In the genomic region with DNA sequence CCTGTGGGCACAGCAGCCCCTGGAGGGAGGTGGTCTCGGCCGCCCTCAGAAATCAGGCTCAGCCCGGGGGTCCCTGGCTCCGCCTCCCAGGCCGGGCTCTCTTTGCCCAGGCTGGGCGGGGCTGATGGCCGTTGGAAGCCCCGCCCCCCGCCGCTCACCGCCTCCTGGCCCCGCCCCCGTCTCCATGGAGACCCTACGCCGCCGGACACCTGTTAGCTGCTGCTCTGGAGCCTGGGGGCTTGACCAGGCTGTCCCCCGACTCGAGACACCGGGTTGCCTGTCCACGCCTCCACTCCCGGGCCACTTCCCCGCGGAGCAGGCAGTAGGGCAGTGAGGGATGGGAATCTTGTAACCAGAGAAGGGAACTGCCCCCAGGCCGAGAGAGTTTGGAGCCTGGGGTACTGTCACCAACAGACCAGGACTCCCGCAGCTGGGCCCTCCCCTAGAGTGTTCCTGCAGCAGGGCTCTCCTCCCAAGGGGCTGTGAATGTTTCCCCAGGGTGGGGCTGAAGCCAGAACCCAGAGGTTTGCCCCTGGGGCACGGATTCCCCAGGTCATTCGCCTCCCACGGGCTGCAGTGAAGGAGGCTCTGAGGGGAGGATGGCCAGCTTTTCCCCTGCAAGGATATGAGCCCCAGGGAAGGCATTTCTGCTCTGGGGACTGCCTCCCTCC, we compare ENCODE assay signal across 9 cellular contexts. TPM values are rescaled to one million over a fixed set of nuclear protein-coding genes. Genes with fewer than 3 reads are reported as not detected.
A peak's percentile ranks its signal among the peaks of the same experiment; 100 is the strongest.
DNase-seq lines count a peak whose midpoint lies in the region; ATAC-seq and TF ChIP-seq lines count a peak whose summit lies in the region.
"Had no signal": no experiment of that assay in that cellular context is flagged by ENCODE, and none has a peak within 500 bp of the region (broad histone marks: within the 10 kb centered on the region; RNA-seq: fewer than 3 reads in every experiment).

No MANE protein-coding gene starts in this region.

- H2AFZ ChIP-seq in neural progenitor cell (replicated peaks) = peak overlapping the region; percentile 78

- peaks cover 5% of the 10 kb centered on the region for H3K36me3 Mint-ChIP-seq in effector memory CD8-positive, alpha-beta T cell (ENCODE audit: insufficient read depth)
- peaks cover 2% of the 10 kb centered on the region for H3K36me3 Mint-ChIP-seq in neural progenitor cell

- H3K27ac Mint-ChIP-seq in effector memory CD8-positive, alpha-beta T cell = peak overlapping the region in 1 of 2 donors; percentile 76
- H3K27ac Mint-ChIP-seq in neural progenitor cell = no peak overlapping the region

- peaks cover 3% of the 10 kb centered on the region for H3K9me3 ChIP-seq in RWPE2 (ENCODE audit: severe bottlenecking)
- no peaks in the 10 kb centered on the region for H3K9me3 ChIP-seq in neural progenitor cell (ENCODE audit: low read depth)

- H3K27me3 ChIP-seq in H7 (ENCODE audit: control insufficient read depth, insufficient read depth, low read length) (peaks cover 3% of the 10 kb centered on the region; the same call in 1 of the 2 replicates), RWPE2 (ENCODE audit: insufficient read depth, poor library complexity, severe bottlenecking) (no peaks in the 10 kb centered on the region), neural progenitor cell (peaks cover 32% of the 10 kb centered on the region)

- peaks cover 21 to 29% of the 10 kb centered on the region in 2 donors for H3K4me1 Mint-ChIP-seq in effector memory CD8-positive, alpha-beta T cell (ENCODE audit: low read depth in 2 of 2)
- H3K4me1 Mint-ChIP-seq in neural progenitor cell = peaks cover 29% of the 10 kb centered on the region

- peak overlapping the region; percentile 93 for H3K4me2 ChIP-seq in neural progenitor cell

- TF ChIP-seq CTCF in GM10266 (IDR thresholded peaks at IDR 0.05; ENCODE audit: control insufficient read depth, insufficient read depth, low read depth, missing control alignments) = no peak
- TF ChIP-seq CTCF in RWPE2 (IDR thresholded peaks at IDR 0.05; ENCODE audit: poor library complexity, severe bottlenecking) = no peak
- no peak for TF ChIP-seq CTCF in neural progenitor cell (IDR thresholded peaks at IDR 0.05)

- H3K36me3 ChIP-seq in H7 (replicated peaks; ENCODE audit: control insufficient read depth, insufficient read depth, low read length) = no peaks in the 10 kb centered on the region
- no peaks in the 10 kb centered on the region for H3K36me3 ChIP-seq in RWPE2 (ENCODE audit: low read depth)
- no peaks in the 10 kb centered on the region for H3K36me3 ChIP-seq in neural progenitor cell

- peak overlapping the region; percentile 76 to 83 for H3K4me3 Mint-ChIP-seq in effector memory CD8-positive, alpha-beta T cell
- H3K4me3 Mint-ChIP-seq in neural progenitor cell = peak overlapping the region; percentile 83

- H3K9ac ChIP-seq in neural progenitor cell = no peak overlapping the region

- H3K79me2 ChIP-seq in neural progenitor cell (ENCODE audit: low read depth) = no peaks in the 10 kb centered on the region

- H3K4me3 ChIP-seq in H7 (ENCODE audit: insufficient read depth, low read depth, low read length) (peak overlapping the region; percentile 59), RWPE2 (ENCODE audit: severe bottlenecking) (no peak overlapping the region), neural progenitor cell (peak overlapping the region; percentile 63)

- no peaks in the 10 kb centered on the region for H4K20me1 ChIP-seq in neural progenitor cell (ENCODE audit: low read depth)

- H3F3A ChIP-seq in neural progenitor cell (ENCODE audit: low read depth) = peaks cover 8% of the 10 kb centered on the region

- peaks cover 0 to 44% of the 10 kb centered on the region in 2 donors for H3K27me3 Mint-ChIP-seq in effector memory CD8-positive, alpha-beta T cell
- H3K27me3 Mint-ChIP-seq in neural progenitor cell (ENCODE audit: insufficient read depth, low read depth) = peaks cover 17% of the 10 kb centered on the region

- DNase-seq in GM10266 (ENCODE audit: extremely low spot score) (peak; percentile 80), H7 (peak; percentile 97), RWPE2 (ENCODE audit: low spot score) (no peak), neural progenitor cell (ENCODE audit: low spot score) (peak; percentile 93), cerebellum (ENCODE audit: low spot score) (no peak), globus pallidus (ENCODE audit: low spot score) (no peak)
- no peak for DNase-seq in effector memory CD8-positive, alpha-beta T cell

- H3K27ac ChIP-seq in RWPE2 (ENCODE audit: poor library complexity, severe bottlenecking) (no peak overlapping the region), neural progenitor cell (no peak overlapping the region)
- H3K27ac ChIP-seq: HL-60 had no signal

- H3K4me1 ChIP-seq in RWPE2 (ENCODE audit: insufficient read depth, poor library complexity, severe bottlenecking) (no peaks in the 10 kb centered on the region), neural progenitor cell (peaks cover 10% of the 10 kb centered on the region)

- peaks cover 2 to 7% of the 10 kb centered on the region in 2 donors for H3K9me3 Mint-ChIP-seq in effector memory CD8-positive, alpha-beta T cell
- peaks cover 6% of the 10 kb centered on the region for H3K9me3 Mint-ChIP-seq in neural progenitor cell

- ATAC-seq in RWPE2 (ENCODE audit: low read depth) (peak; percentile 40; the same call in 2 of the 3 replicates), GM18520 (IDR thresholded peaks at IDR 0.05; ENCODE audit: unreplicated experiment) (no peak)
- no peak for ATAC-seq in effector memory CD8-positive, alpha-beta T cell (replicated peaks)

RNA-seq across cellular contexts. Expression of a gene that starts 27.8 kb away (rescaled TPM):
- 2,054 and 2,130 TPM in 2 replicates for total RNA-seq in H7 (2014; rRNA removed; shearing (Covaris generic))
- total RNA-seq in neural progenitor cell (ENCODE audit: low replicate concordance) = 1,028 and 2,309 TPM in 2 replicates
- 1,138 TPM for total RNA-seq in cerebellum

Comparison
In these comparisons a context has a peak if more than half of its experiments do, and no peak if none do; other contexts are left out.
1. DNase-seq: peak in GM10266 (single experiment), H7 (single experiment) and neural progenitor cell (single experiment); none in RWPE2 (single experiment), effector memory CD8-positive, alpha-beta T cell (0 of 3), cerebellum (single experiment) and globus pallidus (single experiment).